Comparison of ENCODE assay signal across 9 cellular contexts in genomic region chr2:118221952-118222594, GRCh38.
DNase-seq lines count a peak whose midpoint lies in the region; ATAC-seq, FAIRE-seq and TF ChIP-seq lines count a peak whose summit lies in the region.
"Had no signal": no experiment of that assay in that cellular context is flagged by ENCODE, and none has a peak within 500 bp of the region (broad histone marks: within the 10 kb centered on the region; RNA-seq: fewer than 3 reads in every experiment).

No MANE protein-coding gene starts in this region.

- no peaks in the 10 kb centered on the region for H3K36me3 Mint-ChIP-seq in activated CD4-positive, alpha-beta memory T cell treated with anti-CD3 and anti-CD28 coated beads, Interleukin-2, amount 10 ng/mL, durations not matched to agents 7 days and 5 days (ENCODE audit: low read depth)
- no peaks in the 10 kb centered on the region for H3K36me3 Mint-ChIP-seq in progenitor cell of endocrine pancreas (ENCODE audit: insufficient read depth)
- H3K36me3 Mint-ChIP-seq: activated naive CD8-positive, alpha-beta T cell had no signal

- no peak overlapping the region for H3K27ac Mint-ChIP-seq in activated CD4-positive, alpha-beta memory T cell treated with anti-CD3 and anti-CD28 coated beads, Interleukin-2, amount 10 ng/mL, durations not matched to agents 7 days and 5 days
- no peak overlapping the region for H3K27ac Mint-ChIP-seq in progenitor cell of endocrine pancreas
- H3K27ac Mint-ChIP-seq: activated naive CD8-positive, alpha-beta T cell had no signal

- no peaks in the 10 kb centered on the region for H3K9me3 Mint-ChIP-seq in activated CD4-positive, alpha-beta memory T cell treated with anti-CD3 and anti-CD28 coated beads, Interleukin-2, amount 10 ng/mL, durations not matched to agents 7 days and 5 days
- no peaks in the 10 kb centered on the region for H3K9me3 Mint-ChIP-seq in progenitor cell of endocrine pancreas (ENCODE audit: low read depth)

- peak; percentile 88 for FAIRE-seq in GM19239 (lab: Jason Lieb, UNC)

- H3K4me1 Mint-ChIP-seq in activated CD4-positive, alpha-beta memory T cell treated with anti-CD3 and anti-CD28 coated beads, Interleukin-2, amount 10 ng/mL, durations not matched to agents 7 days and 5 days, result peaks cover 22% of the 10 kb centered on the region
- peaks cover 14% of the 10 kb centered on the region for H3K4me1 Mint-ChIP-seq in progenitor cell of endocrine pancreas (ENCODE audit: low read depth)

- peak; percentile 59 for DNase-seq in DMS153 (lab: John Stamatoyannopoulos, UW)
- peak; percentile 50 for DNase-seq in GM19239 (ENCODE audit: insufficient read length, low spot score)
- peak; percentile 20 to 82 for DNase-seq in NCI-H446 (lab: John Stamatoyannopoulos, UW)
- peak; percentile 34 for DNase-seq in activated CD4-positive, alpha-beta memory T cell treated with anti-CD3 and anti-CD28 coated beads, Interleukin-2, amount 10 ng/mL, durations not matched to agents 7 days and 5 days
- DNase-seq in germinal center (ENCODE audit: low spot score), result peak; percentile 55
- no peak for DNase-seq in progenitor cell of endocrine pancreas (ENCODE audit: low spot score, unreplicated experiment)
- DNase-seq in cortex of kidney (lab: John Stamatoyannopoulos, UW), result no peak

- POLR2A ChIA-PET in activated CD4-positive, alpha-beta memory T cell treated with anti-CD3 and anti-CD28 coated beads, Interleukin-2, amount 10 ng/mL, durations not matched to agents 7 days and 5 days (lab: Charles Lee), result interaction anchor here (0.8 kb wide), 1 partner anchor 634 kb away, joined by 3 read pairs; no protein-coding TSS in a partner anchor

- peak; percentile 62 for ATAC-seq in HG03354 (IDR thresholded peaks at IDR 0.05; ENCODE audit: poor library complexity, severe bottlenecking, unreplicated experiment)

- CTCF ChIA-PET in activated CD4-positive, alpha-beta memory T cell treated with anti-CD3 and anti-CD28 coated beads, Interleukin-2, amount 10 ng/mL, durations not matched to agents 7 days and 5 days (lab: Charles Lee), result interaction anchor here (1.3 to 4.3 kb wide), 7 partner anchors 11 to 634 kb away, joined by 3 to 38 read pairs (median 5); no protein-coding TSS in a partner anchor

- H3K4me3 Mint-ChIP-seq in activated CD4-positive, alpha-beta memory T cell treated with anti-CD3 and anti-CD28 coated beads, Interleukin-2, amount 10 ng/mL, durations not matched to agents 7 days and 5 days, result no peak overlapping the region
- H3K4me3 Mint-ChIP-seq in progenitor cell of endocrine pancreas (ENCODE audit: low read depth), result no peak overlapping the region

- peaks cover 69% of the 10 kb centered on the region for H3K27me3 Mint-ChIP-seq in activated CD4-positive, alpha-beta memory T cell treated with anti-CD3 and anti-CD28 coated beads, Interleukin-2, amount 10 ng/mL, durations not matched to agents 7 days and 5 days
- peaks cover 51% of the 10 kb centered on the region for H3K27me3 Mint-ChIP-seq in progenitor cell of endocrine pancreas

- peak; percentile 80 for TF ChIP-seq CTCF in progenitor cell of endocrine pancreas (IDR thresholded peaks at IDR 0.05; ENCODE audit: unreplicated experiment)

Comparison
In these comparisons a context has a peak if more than half of its experiments do, and no peak if none do; other contexts are left out.
1. DNase-seq: peak in DMS153 (single experiment), GM19239 (single experiment), NCI-H446 (2 of 2), activated CD4-positive, alpha-beta memory T cell treated with anti-CD3 and anti-CD28 coated beads, Interleukin-2, amount 10 ng/mL, durations not matched to agents 7 days and 5 days (single experiment) and germinal center (single experiment); none in progenitor cell of endocrine pancreas (single experiment) and cortex of kidney (single experiment).